24 cellular contexts compared by ENCODE assay signal in the genomic region with DNA sequence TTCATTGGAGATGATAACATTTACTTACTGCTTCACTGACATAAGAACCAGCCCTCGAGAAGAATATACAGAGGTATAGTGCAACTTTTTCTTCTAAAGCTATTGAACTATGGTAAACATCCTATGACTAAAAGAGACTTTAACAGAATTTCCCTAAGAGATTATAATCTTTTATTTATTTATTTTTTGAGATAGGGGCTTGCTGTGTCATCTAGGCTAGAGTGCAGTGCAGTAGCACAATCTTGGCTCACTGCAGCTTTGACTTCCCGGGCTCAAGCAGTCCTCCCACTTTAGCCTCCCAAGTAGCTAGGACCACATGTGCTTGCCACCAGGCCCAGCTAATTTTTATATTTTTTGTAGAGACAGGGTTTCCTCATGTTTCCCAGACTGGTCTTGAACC.
"Had no signal": no experiment of that assay in that cellular context is flagged by ENCODE, and none has a peak within 500 bp of the region (broad histone marks: within the 10 kb centered on the region; RNA-seq: fewer than 3 reads in every experiment).

No MANE protein-coding gene starts in this region.

- H3K9me3 ChIP-seq: gastroesophageal sphincter, left ventricle myocardium inferior, lower lobe of right lung, pancreas, suprapubic skin, thyroid gland, upper lobe of left lung, uterus had no signal

- FAIRE-seq: kidney, pancreas had no signal

- DNase-seq: cortex of kidney; dorsolateral prefrontal cortex; effector CD8-positive, alpha-beta T cell; foreskin fibroblast; glutamatergic neuron; immature natural killer cell; kidney; left cardiac atrium; left ventricle myocardium inferior; lower lobe of right lung; midbrain; occipital lobe; pancreas; right cardiac atrium; stimulated activated CD4-positive, alpha-beta T cell treated with anti-CD3 and anti-CD28 coated beads, Interleukin-4, amount 100 ng/mL, for 1 hour; stimulated activated CD8-positive, alpha-beta memory T cell treated with anti-CD3 and anti-CD28 coated beads, Interleukin-4, amount 100 ng/mL, for 48 hours; stimulated activated naive CD8-positive, alpha-beta T cell treated with anti-CD3 and anti-CD28 coated beads, Interleukin-15, Interleukin-2, amounts not matched to agents 100 U/mL and 50 U/mL, for 24 hours; thyroid gland; upper lobe of left lung; uterus had no signal

- H3K27ac ChIP-seq: dorsolateral prefrontal cortex, gastroesophageal sphincter, left ventricle myocardium inferior, lower lobe of right lung, pancreas, suprapubic skin, thyroid gland, upper lobe of left lung, uterus had no signal

- ATAC-seq: esophagus mucosa; gastroesophageal sphincter; left cardiac atrium; lower lobe of right lung; pancreas; right cardiac atrium; stimulated activated effector memory CD8-positive, alpha-beta T cell treated with anti-CD3 and anti-CD28 coated beads, Interleukin-12 subunit alpha, Interleukin-12 subunit beta, amount 100 ng/mL, for 72 hours; stimulated activated naive CD8-positive, alpha-beta T cell treated with anti-CD3 and anti-CD28 coated beads, Interleukin-15, Interleukin-2, amounts not matched to agents 100 U/mL and 50 U/mL, for 24 hours had no signal

- H3K27me3 ChIP-seq: gastroesophageal sphincter, pancreas, suprapubic skin, thyroid gland, upper lobe of left lung, uterus had no signal

- H3K4me1 ChIP-seq: gastroesophageal sphincter, left ventricle myocardium inferior, lower lobe of right lung, pancreas, suprapubic skin, thyroid gland, upper lobe of left lung, uterus had no signal

- H3K36me3 ChIP-seq: gastroesophageal sphincter, left ventricle myocardium inferior, lower lobe of right lung, pancreas, suprapubic skin, thyroid gland, upper lobe of left lung, uterus had no signal

- H3K4me3 ChIP-seq: dorsolateral prefrontal cortex, gastroesophageal sphincter, left ventricle myocardium inferior, lower lobe of right lung, pancreas, suprapubic skin, thyroid gland, upper lobe of left lung, uterus had no signal
